ENCODE assay signal across 15 cellular contexts in genomic region chr1:183198463-183198862, GRCh38. TPM values are rescaled to one million over a fixed set of nuclear protein-coding genes. Genes with fewer than 3 reads are reported as not detected.
A peak's percentile ranks its signal among the peaks of the same experiment; 100 is the strongest.
DNase-seq lines count a peak whose midpoint lies in the region; ATAC-seq, FAIRE-seq and TF ChIP-seq lines count a peak whose summit lies in the region.
"Had no signal": no experiment of that assay in that cellular context is flagged by ENCODE, and none has a peak within 500 bp of the region (broad histone marks: within the 10 kb centered on the region; RNA-seq: fewer than 3 reads in every experiment).

No MANE protein-coding gene starts in this region.

- peak; percentile 55 for ATAC-seq in activated naive CD8-positive, alpha-beta T cell treated with anti-CD3 and anti-CD28 coated beads, Interleukin-2, amount 50 U/mL, for 24 hours
- no peak for ATAC-seq in activated T-helper 17 cell treated with anti-CD3 and anti-CD28 coated beads, Interleukin-2, amount 50 U/mL, for 72 hours (replicated peaks)
- no peak for ATAC-seq in stimulated activated memory B cell treated with anti-CD40 and anti-IgM and Interleukin-4, amounts not matched to agents 10 μg/mL and 1 μg/mL and 100 μg/mL, for 72 hours
- ATAC-seq: K562 had no signal

- H2AK5ac ChIP-seq in mesendoderm (ENCODE audit: low read length): no peak overlapping the region

- no peak overlapping the region for H3K18ac ChIP-seq in mesendoderm (ENCODE audit: low read length)

- H4K5ac ChIP-seq in mesendoderm (ENCODE audit: low read length): no peak overlapping the region

- H3K79me2 ChIP-seq in mesendoderm (ENCODE audit: control insufficient read depth, insufficient read depth, low read length): no peaks in the 10 kb centered on the region

- no peak overlapping the region for H2BK15ac ChIP-seq in mesendoderm (replicated peaks; ENCODE audit: low read depth)

- H3K36me3 ChIP-seq in mesendoderm (ENCODE audit: control insufficient read depth, insufficient read depth, low read length): no peaks in the 10 kb centered on the region
- H3K36me3 ChIP-seq: neural progenitor cell, thyroid gland had no signal

- TF ChIP-seq CTCF in endothelial cell (IDR thresholded peaks at IDR 0.05; ENCODE audit: unreplicated experiment): no peak

- H3K56ac ChIP-seq in mesendoderm (ENCODE audit: low read length): no peak overlapping the region

- peak overlapping the region; percentile 7 for H3K27ac Mint-ChIP-seq in activated naive CD8-positive, alpha-beta T cell treated with anti-CD3 and anti-CD28 coated beads, Interleukin-2, amount 50 U/mL, for 24 hours
- H3K27ac Mint-ChIP-seq in activated naive CD8-positive, alpha-beta T cell treated with anti-CD3 and anti-CD28 coated beads for 36 hours: no peak overlapping the region
- peak overlapping the region; percentile 54 for H3K27ac Mint-ChIP-seq in endothelial cell (ENCODE audit: unreplicated experiment)
- H3K27ac Mint-ChIP-seq in activated T-helper 17 cell treated with anti-CD3 and anti-CD28 coated beads, Interleukin-2, amount 50 U/mL, for 72 hours: no peak overlapping the region
- H3K27ac Mint-ChIP-seq in stimulated activated memory B cell treated with anti-CD40 and anti-IgM and Interleukin-4, amounts not matched to agents 10 μg/mL and 1 μg/mL and 100 μg/mL, for 72 hours: no peak overlapping the region
- H3K27ac Mint-ChIP-seq: activated T-cell treated with anti-CD3 and anti-CD28 coated beads, Interleukin-2, amount 50 U/mL, for 24 hours; neural progenitor cell had no signal

- peak; percentile 16 for DNase-seq in activated naive CD8-positive, alpha-beta T cell treated with anti-CD3 and anti-CD28 coated beads, Interleukin-2, amount 50 U/mL, for 24 hours
- DNase-seq in activated naive CD8-positive, alpha-beta T cell treated with anti-CD3 and anti-CD28 coated beads for 36 hours: no peak
- DNase-seq in endothelial cell (ENCODE audit: low spot score): no peak
- peak; percentile 67 for DNase-seq in mesendoderm
- peak; percentile 17 for DNase-seq in urothelium cell line (ENCODE audit: low spot score)
- DNase-seq in stimulated activated CD4-positive, alpha-beta T cell treated with anti-CD3 and anti-CD28 coated beads, Interleukin-2, amount 100 ng/mL, for 24 hours: no peak
- DNase-seq: activated T-cell treated with anti-CD3 and anti-CD28 coated beads, Interleukin-2, amount 50 U/mL, for 24 hours; EL; stimulated activated CD4-positive, alpha-beta T cell treated with anti-CD3 and anti-CD28 coated beads, Interleukin-4, amount 100 ng/mL, for 4 hours; thyroid gland had no signal

- H3K4me3 Mint-ChIP-seq in activated naive CD8-positive, alpha-beta T cell treated with anti-CD3 and anti-CD28 coated beads, Interleukin-2, amount 50 U/mL, for 24 hours: no peak overlapping the region
- H3K4me3 Mint-ChIP-seq in activated naive CD8-positive, alpha-beta T cell treated with anti-CD3 and anti-CD28 coated beads for 36 hours: no peak overlapping the region
- no peak overlapping the region for H3K4me3 Mint-ChIP-seq in endothelial cell (ENCODE audit: unreplicated experiment)
- no peak overlapping the region for H3K4me3 Mint-ChIP-seq in activated T-helper 17 cell treated with anti-CD3 and anti-CD28 coated beads, Interleukin-2, amount 50 U/mL, for 72 hours
- no peak overlapping the region for H3K4me3 Mint-ChIP-seq in stimulated activated memory B cell treated with anti-CD40 and anti-IgM and Interleukin-4, amounts not matched to agents 10 μg/mL and 1 μg/mL and 100 μg/mL, for 72 hours
- H3K4me3 Mint-ChIP-seq: activated T-cell treated with anti-CD3 and anti-CD28 coated beads, Interleukin-2, amount 50 U/mL, for 24 hours; neural progenitor cell had no signal

- no peak overlapping the region for H4K8ac ChIP-seq in mesendoderm (ENCODE audit: low read depth, low read length)

- no peak overlapping the region for H3K4me2 ChIP-seq in mesendoderm (ENCODE audit: low read length)
- H3K4me2 ChIP-seq: neural progenitor cell had no signal

- H3K4me3 ChIP-seq in mesendoderm (ENCODE audit: low read length): no peak overlapping the region
- H3K4me3 ChIP-seq: K562, neural progenitor cell, thyroid gland had no signal

- H3K4me1 Mint-ChIP-seq in activated naive CD8-positive, alpha-beta T cell treated with anti-CD3 and anti-CD28 coated beads, Interleukin-2, amount 50 U/mL, for 24 hours: peaks cover 19% of the 10 kb centered on the region
- H3K4me1 Mint-ChIP-seq in activated naive CD8-positive, alpha-beta T cell treated with anti-CD3 and anti-CD28 coated beads for 36 hours: peaks cover 15% of the 10 kb centered on the region
- peaks cover 43% of the 10 kb centered on the region for H3K4me1 Mint-ChIP-seq in endothelial cell (ENCODE audit: unreplicated experiment)
- peaks cover 7% of the 10 kb centered on the region for H3K4me1 Mint-ChIP-seq in activated T-helper 17 cell treated with anti-CD3 and anti-CD28 coated beads, Interleukin-2, amount 50 U/mL, for 72 hours
- peaks cover 8% of the 10 kb centered on the region for H3K4me1 Mint-ChIP-seq in stimulated activated memory B cell treated with anti-CD40 and anti-IgM and Interleukin-4, amounts not matched to agents 10 μg/mL and 1 μg/mL and 100 μg/mL, for 72 hours

- no CpG with 5 or more reads among the region's 9 CpGs for WGBS in mesendoderm (ENCODE audit: extremely low coverage, insufficient coverage, low lambda C conversion rate)

- FAIRE-seq in urothelium cell line (lab: Jason Lieb, UNC): peak; percentile 27
- FAIRE-seq: A204.1, K562 had no signal

- no peaks in the 10 kb centered on the region for H3K36me3 Mint-ChIP-seq in activated naive CD8-positive, alpha-beta T cell treated with anti-CD3 and anti-CD28 coated beads, Interleukin-2, amount 50 U/mL, for 24 hours (ENCODE audit: low read depth)
- H3K36me3 Mint-ChIP-seq in activated naive CD8-positive, alpha-beta T cell treated with anti-CD3 and anti-CD28 coated beads for 36 hours: no peaks in the 10 kb centered on the region
- no peaks in the 10 kb centered on the region for H3K36me3 Mint-ChIP-seq in endothelial cell (ENCODE audit: low read depth, unreplicated experiment)
- H3K36me3 Mint-ChIP-seq in activated T-helper 17 cell treated with anti-CD3 and anti-CD28 coated beads, Interleukin-2, amount 50 U/mL, for 72 hours (ENCODE audit: low read depth): no peaks in the 10 kb centered on the region
- H3K36me3 Mint-ChIP-seq in stimulated activated memory B cell treated with anti-CD40 and anti-IgM and Interleukin-4, amounts not matched to agents 10 μg/mL and 1 μg/mL and 100 μg/mL, for 72 hours: no peaks in the 10 kb centered on the region
- H3K36me3 Mint-ChIP-seq: neural progenitor cell had no signal

- H3K27me3 ChIP-seq in mesendoderm (ENCODE audit: insufficient read depth, low read length, poor library complexity): no peaks in the 10 kb centered on the region
- H3K27me3 ChIP-seq: neural progenitor cell, thyroid gland had no signal

- H3K27ac ChIP-seq in mesendoderm (ENCODE audit: low read depth, low read length): no peak overlapping the region
- H3K27ac ChIP-seq: neural progenitor cell, thyroid gland had no signal

- H3K23ac ChIP-seq in mesendoderm (ENCODE audit: low read length): no peak overlapping the region

- no peaks in the 10 kb centered on the region for H3K79me1 ChIP-seq in mesendoderm (ENCODE audit: low read length)

- H3K4ac ChIP-seq in mesendoderm (ENCODE audit: low read depth, low read length): no peak overlapping the region

- peaks cover 5% of the 10 kb centered on the region for H3K4me1 ChIP-seq in mesendoderm (ENCODE audit: control insufficient read depth, low read depth, low read length)
- H3K4me1 ChIP-seq: thyroid gland had no signal

- peaks cover 17% of the 10 kb centered on the region for H3K27me3 Mint-ChIP-seq in activated naive CD8-positive, alpha-beta T cell treated with anti-CD3 and anti-CD28 coated beads, Interleukin-2, amount 50 U/mL, for 24 hours
- peaks cover 14% of the 10 kb centered on the region for H3K27me3 Mint-ChIP-seq in activated naive CD8-positive, alpha-beta T cell treated with anti-CD3 and anti-CD28 coated beads for 36 hours
- peaks cover 5% of the 10 kb centered on the region for H3K27me3 Mint-ChIP-seq in endothelial cell (ENCODE audit: unreplicated experiment)
- H3K27me3 Mint-ChIP-seq in activated T-helper 17 cell treated with anti-CD3 and anti-CD28 coated beads, Interleukin-2, amount 50 U/mL, for 72 hours: peaks cover 23% of the 10 kb centered on the region
- H3K27me3 Mint-ChIP-seq in stimulated activated memory B cell treated with anti-CD40 and anti-IgM and Interleukin-4, amounts not matched to agents 10 μg/mL and 1 μg/mL and 100 μg/mL, for 72 hours: peaks cover 57% of the 10 kb centered on the region

- H2BK5ac ChIP-seq in mesendoderm (ENCODE audit: low read length): no peak overlapping the region

- H2BK120ac ChIP-seq in mesendoderm (ENCODE audit: low read depth, low read length): no peak overlapping the region

- no peaks in the 10 kb centered on the region for H3K9me3 Mint-ChIP-seq in activated naive CD8-positive, alpha-beta T cell treated with anti-CD3 and anti-CD28 coated beads, Interleukin-2, amount 50 U/mL, for 24 hours
- H3K9me3 Mint-ChIP-seq in activated naive CD8-positive, alpha-beta T cell treated with anti-CD3 and anti-CD28 coated beads for 36 hours: no peaks in the 10 kb centered on the region
- no peaks in the 10 kb centered on the region for H3K9me3 Mint-ChIP-seq in endothelial cell (ENCODE audit: unreplicated experiment)
- no peaks in the 10 kb centered on the region for H3K9me3 Mint-ChIP-seq in activated T-helper 17 cell treated with anti-CD3 and anti-CD28 coated beads, Interleukin-2, amount 50 U/mL, for 72 hours
- no peaks in the 10 kb centered on the region for H3K9me3 Mint-ChIP-seq in stimulated activated memory B cell treated with anti-CD40 and anti-IgM and Interleukin-4, amounts not matched to agents 10 μg/mL and 1 μg/mL and 100 μg/mL, for 72 hours
- H3K9me3 Mint-ChIP-seq: activated T-cell treated with anti-CD3 and anti-CD28 coated beads, Interleukin-2, amount 50 U/mL, for 24 hours had no signal

- H3K9ac ChIP-seq in mesendoderm (ENCODE audit: low read length): no peak overlapping the region
- H3K9ac ChIP-seq: neural progenitor cell had no signal

RNA-seq across cellular contexts. Expression of gene LAMC2, which starts 12.4 kb away (rescaled TPM):
- not detected for total RNA-seq in activated naive CD8-positive, alpha-beta T cell treated with anti-CD3 and anti-CD28 coated beads for 36 hours
- 2.3 TPM for total RNA-seq in endothelial cell (ENCODE audit: unreplicated experiment)
- 6.4 TPM for polyA plus RNA-seq in mesendoderm (2013, experiment 1 of 2)
- polyA plus RNA-seq in mesendoderm (2013, experiment 2 of 2): 6.9 TPM
- under 1 TPM; 0.04 to 0.05 TPM for total RNA-seq in activated T-helper 17 cell treated with anti-CD3 and anti-CD28 coated beads, Interleukin-2, amount 50 U/mL, for 72 hours

Comparison
In these comparisons a context has a peak if more than half of its experiments do, and no peak if none do; other contexts are left out.
1. DNase-seq: peak in activated naive CD8-positive, alpha-beta T cell treated with anti-CD3 and anti-CD28 coated beads, Interleukin-2, amount 50 U/mL, for 24 hours (single experiment), mesendoderm (single experiment) and urothelium cell line (single experiment); none in activated naive CD8-positive, alpha-beta T cell treated with anti-CD3 and anti-CD28 coated beads for 36 hours (single experiment), endothelial cell (single experiment) and stimulated activated CD4-positive, alpha-beta T cell treated with anti-CD3 and anti-CD28 coated beads, Interleukin-2, amount 100 ng/mL, for 24 hours (0 of 2).
2. H3K27ac Mint-ChIP-seq: peak in activated naive CD8-positive, alpha-beta T cell treated with anti-CD3 and anti-CD28 coated beads, Interleukin-2, amount 50 U/mL, for 24 hours (single experiment) and endothelial cell (single experiment); none in activated naive CD8-positive, alpha-beta T cell treated with anti-CD3 and anti-CD28 coated beads for 36 hours (single experiment), activated T-helper 17 cell treated with anti-CD3 and anti-CD28 coated beads, Interleukin-2, amount 50 U/mL, for 72 hours (single experiment) and stimulated activated memory B cell treated with anti-CD40 and anti-IgM and Interleukin-4, amounts not matched to agents 10 μg/mL and 1 μg/mL and 100 μg/mL, for 72 hours (single experiment).